In the genomic region with DNA sequence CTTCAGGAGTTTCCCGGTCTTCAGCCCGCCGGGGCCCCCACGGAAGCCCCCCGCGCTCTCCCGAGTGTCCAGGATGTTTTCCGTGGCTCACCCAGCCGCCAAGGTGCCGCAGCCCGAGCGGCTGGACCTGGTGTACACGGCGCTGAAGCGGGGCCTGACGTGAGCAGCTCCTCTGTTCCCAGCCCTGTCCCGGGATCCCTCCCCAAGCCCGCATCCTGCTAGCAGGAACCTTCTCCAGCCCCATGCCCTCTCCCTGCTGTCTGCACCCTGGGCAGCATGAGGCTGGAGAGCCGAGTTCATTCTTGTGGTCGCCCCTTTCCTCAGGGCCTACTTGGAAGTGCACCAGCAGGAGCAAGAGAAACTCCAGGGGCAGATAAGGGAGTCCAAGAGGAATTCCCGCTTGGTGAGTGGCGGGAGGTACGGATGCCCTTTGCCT, we compare ENCODE assay signal across 7 cellular contexts. TPM values are rescaled to one million over a fixed set of nuclear protein-coding genes. Genes with fewer than 3 reads are reported as not detected.
A peak's percentile ranks its signal among the peaks of the same experiment; 100 is the strongest.
DNase-seq lines count a peak whose midpoint lies in the region; ATAC-seq and TF ChIP-seq lines count a peak whose summit lies in the region.
"Had no signal": no experiment of that assay in that cellular context is flagged by ENCODE, and none has a peak within 500 bp of the region (broad histone marks: within the 10 kb centered on the region; RNA-seq: fewer than 3 reads in every experiment).

No MANE protein-coding gene starts in this region.

- no peaks in the 10 kb centered on the region for H3K9me3 Mint-ChIP-seq in activated naive CD4-positive, alpha-beta T cell treated with anti-CD3 and anti-CD28 coated beads, Interleukin-2, amount 50 U/mL, for 24 hours
- H3K9me3 Mint-ChIP-seq in type B pancreatic cell = no peaks in the 10 kb centered on the region

- no peaks in the 10 kb centered on the region for H3K9me3 ChIP-seq in iPS-15b (ENCODE audit: control insufficient read depth, insufficient read depth, low read length)

- H3K4me1 Mint-ChIP-seq in activated naive CD4-positive, alpha-beta T cell treated with anti-CD3 and anti-CD28 coated beads, Interleukin-2, amount 50 U/mL, for 24 hours = peaks cover 42% of the 10 kb centered on the region
- peaks cover 22% of the 10 kb centered on the region for H3K4me1 Mint-ChIP-seq in type B pancreatic cell (ENCODE audit: unreplicated experiment)

- ATAC-seq in HG03378 (IDR thresholded peaks at IDR 0.05; ENCODE audit: unreplicated experiment) = no peak

- H3K27me3 Mint-ChIP-seq in activated naive CD4-positive, alpha-beta T cell treated with anti-CD3 and anti-CD28 coated beads, Interleukin-2, amount 50 U/mL, for 24 hours = no peaks in the 10 kb centered on the region
- H3K27me3 Mint-ChIP-seq in type B pancreatic cell = peaks cover 36% of the 10 kb centered on the region

- DNase-seq in activated naive CD4-positive, alpha-beta T cell treated with anti-CD3 and anti-CD28 coated beads, Interleukin-2, amount 50 U/mL, for 16 hours = no peak
- DNase-seq in type B pancreatic cell (ENCODE audit: extremely low spot score, unreplicated experiment) = peak; percentile 62
- no peak for DNase-seq in iPS-NIHi7 (ENCODE audit: extremely low spot score)
- DNase-seq: NCI-H526 treated with DMSO at 0.1 percent for 48 hours had no signal

- H3K9ac ChIP-seq in iPS-15b (ENCODE audit: low read depth, low read length) = no peak overlapping the region

- peak overlapping the region; percentile 30 for H3K27ac Mint-ChIP-seq in activated naive CD4-positive, alpha-beta T cell treated with anti-CD3 and anti-CD28 coated beads, Interleukin-2, amount 50 U/mL, for 24 hours
- peak overlapping the region; percentile 55 for H3K27ac Mint-ChIP-seq in type B pancreatic cell

- H3K36me3 ChIP-seq in iPS-15b (ENCODE audit: control insufficient read depth, insufficient read depth, low read length) = peaks cover 28% of the 10 kb centered on the region

- peaks cover 2% of the 10 kb centered on the region for H3K36me3 Mint-ChIP-seq in activated naive CD4-positive, alpha-beta T cell treated with anti-CD3 and anti-CD28 coated beads, Interleukin-2, amount 50 U/mL, for 24 hours
- peaks cover 10% of the 10 kb centered on the region for H3K36me3 Mint-ChIP-seq in type B pancreatic cell

- peaks cover 8% of the 10 kb centered on the region for H3K4me1 ChIP-seq in iPS-15b (ENCODE audit: control insufficient read depth, insufficient read depth, low read length)

- no peak for TF ChIP-seq CTCF in type B pancreatic cell (conservative IDR thresholded peaks at IDR 0.05)

- H3K4me3 Mint-ChIP-seq in activated naive CD4-positive, alpha-beta T cell treated with anti-CD3 and anti-CD28 coated beads, Interleukin-2, amount 50 U/mL, for 24 hours = peak overlapping the region; percentile 77
- H3K4me3 Mint-ChIP-seq in type B pancreatic cell = peak overlapping the region; percentile 82

- peaks cover 42% of the 10 kb centered on the region for H3K27me3 ChIP-seq in iPS-15b (ENCODE audit: control insufficient read depth, insufficient read depth, low read length)

- peak overlapping the region; percentile 71 for H3K4me3 ChIP-seq in iPS-15b (ENCODE audit: low read depth, low read length)

RNA-seq across cellular contexts. Expression of a gene that starts 10.1 kb away (rescaled TPM):
- total RNA-seq in type B pancreatic cell (ENCODE audit: low replicate concordance) = 38.5 and 43.1 TPM in 2 replicates

RNA-seq across cellular contexts. Expression of a gene that starts 23.6 kb away (rescaled TPM):
- 48.4 and 57.8 TPM in 2 replicates for total RNA-seq in type B pancreatic cell (ENCODE audit: low replicate concordance)

RNA-seq across cellular contexts. Expression of a gene that starts 55.3 kb away (rescaled TPM):
- not detected in 2 replicates for total RNA-seq in type B pancreatic cell (ENCODE audit: low replicate concordance)

RNA-seq across cellular contexts. Expression of a gene that starts 57.7 kb away (rescaled TPM):
- total RNA-seq in type B pancreatic cell (ENCODE audit: low replicate concordance) = 73.5 and 94.4 TPM in 2 replicates
